In the genomic region with DNA sequence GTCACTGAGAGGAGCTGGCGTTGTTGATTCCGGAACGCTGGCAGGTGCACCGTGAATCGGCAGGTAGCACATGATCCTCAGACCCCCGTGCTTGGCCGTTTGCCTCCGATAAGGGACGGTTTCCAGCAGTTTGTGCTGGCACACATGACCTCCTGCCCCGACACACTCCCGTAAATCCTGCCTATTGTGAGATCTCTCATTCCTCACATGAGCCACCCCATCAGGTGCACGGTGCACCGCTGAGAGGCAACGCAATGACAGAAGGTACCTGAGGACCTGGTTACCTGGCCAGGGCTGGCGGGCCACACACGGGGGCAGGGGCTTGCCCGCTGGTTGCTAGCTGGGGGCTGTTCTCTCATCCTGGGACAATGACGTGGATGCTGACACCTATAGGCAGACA, we compare ENCODE assay signal across 18 cellular contexts. TPM values are rescaled to one million over a fixed set of nuclear protein-coding genes. Genes with fewer than 3 reads are reported as not detected.
DNase-seq lines count a peak whose midpoint lies in the region; TF ChIP-seq lines count a peak whose summit lies in the region.
"Had no signal": no experiment of that assay in that cellular context is flagged by ENCODE, and none has a peak within 500 bp of the region (broad histone marks: within the 10 kb centered on the region; RNA-seq: fewer than 3 reads in every experiment).

No MANE protein-coding gene starts in this region.

- POLR2A ChIA-PET in HEK293 (lab: Yijun Ruan, JAX): no interaction called here

- no peak overlapping the region for H3K9ac ChIP-seq in colonic mucosa (ENCODE audit: low read depth in 2 of 2, low read length in 2 of 2)
- H3K9ac ChIP-seq: BLaER1 had no signal

- peaks cover 3 to 57% of the 10 kb centered on the region in 2 experiments; a peak in 1 of 3 replicates for H3K36me3 ChIP-seq in HEK293 (ENCODE audit: control insufficient read depth in 2 of 2, insufficient read depth in 1 of 2, low read length in 2 of 2)
- peaks cover 12% of the 10 kb centered on the region for H3K36me3 ChIP-seq in colonic mucosa
- peaks cover 28% of the 10 kb centered on the region for H3K36me3 ChIP-seq in effector memory CD4-positive, alpha-beta T cell (ENCODE audit: control insufficient read depth, insufficient read depth, low read length)

- CTCF ChIA-PET in HEK293 (lab: Yijun Ruan, JAX): interaction anchor here (1.0 kb wide), 1 partner anchor 34 kb away, joined by 4 read pairs; no protein-coding TSS in a partner anchor

- TF ChIP-seq CTCF in HEK293 (tag by site-specific recombination; IDR thresholded peaks at IDR 0.05) (no peak), colonic mucosa (IDR thresholded peaks at IDR 0.05) (no peak)

- DNase-seq in NCI-H2029 treated with DMSO at 0.1 percent for 48 hours (lab: John Stamatoyannopoulos, UW) (peak; percentile 39), NCI-H2029 (lab: John Stamatoyannopoulos, UW) (no peak), cerebellar cortex (ENCODE audit: low spot score) (peak; percentile 38), posterior vena cava (ENCODE audit: low spot score) (peak; percentile 59), colonic mucosa (no peak), NCI-H2196 treated with DMSO at 0.1 percent for 48 hours (lab: John Stamatoyannopoulos, UW; ENCODE audit: unreplicated experiment) (no peak)
- DNase-seq in effector memory CD4-positive, alpha-beta T cell: no peak
- DNase-seq: CD8-positive, alpha-beta T cell; NCI-H1436; NCI-H2107; NCI-H345; NCI-H526; NK-92 treated with Interleukin-12 subunit alpha and Interleukin-12 subunit beta, amount 100 ng/mL, for 24 hours; OCI-M1; RPMI8226; SJCRH30 had no signal

- H3K4me3 ChIP-seq in HEK293 (ENCODE audit: low read depth, low read length): no peak overlapping the region
- no peak overlapping the region for H3K4me3 ChIP-seq in colonic mucosa
- no peak overlapping the region for H3K4me3 ChIP-seq in effector memory CD4-positive, alpha-beta T cell (ENCODE audit: insufficient read depth, low read depth, low read length, poor library complexity, severe bottlenecking)
- H3K4me3 ChIP-seq: BLaER1, SJCRH30 had no signal

- H3K9me3 ChIP-seq in HEK293 (ENCODE audit: control insufficient read depth, insufficient read depth, low read depth, low read length): no peaks in the 10 kb centered on the region
- H3K9me3 ChIP-seq in colonic mucosa: no peaks in the 10 kb centered on the region
- no peaks in the 10 kb centered on the region for H3K9me3 ChIP-seq in effector memory CD4-positive, alpha-beta T cell (ENCODE audit: control insufficient read depth, low read length)
- H3K9me3 ChIP-seq: BLaER1, SJCRH30 had no signal

- H3K27ac ChIP-seq in HEK293 (ENCODE audit: extremely low read depth, low read depth, low read length): no peak overlapping the region
- no peak overlapping the region for H3K27ac ChIP-seq in colonic mucosa
- no peak overlapping the region for H3K27ac ChIP-seq in effector memory CD4-positive, alpha-beta T cell (ENCODE audit: insufficient read depth, low read length, poor library complexity, severe bottlenecking)
- H3K27ac ChIP-seq: SJCRH30 had no signal

- intact Hi-C loops in posterior vena cava (cut with DNase I): no loop called here
- intact Hi-C loops in colonic mucosa (cut with DNase I): loop anchor here (5.0 kb wide), 1 partner anchor 107 kb away; no protein-coding TSS in a partner anchor

- no peaks in the 10 kb centered on the region for H3K27me3 ChIP-seq in colonic mucosa
- H3K27me3 ChIP-seq in effector memory CD4-positive, alpha-beta T cell (replicated peaks; ENCODE audit: control insufficient read depth, insufficient read depth, low read length, poor library complexity, severe bottlenecking): no peaks in the 10 kb centered on the region
- H3K27me3 ChIP-seq: BLaER1, SJCRH30 had no signal

- H3K4me1 ChIP-seq in HEK293 (ENCODE audit: control insufficient read depth, insufficient read depth, low read length): peaks cover 4% of the 10 kb centered on the region; the same call in 1 of the 2 replicates
- no peaks in the 10 kb centered on the region for H3K4me1 ChIP-seq in colonic mucosa
- no peaks in the 10 kb centered on the region for H3K4me1 ChIP-seq in effector memory CD4-positive, alpha-beta T cell (ENCODE audit: control insufficient read depth, insufficient read depth, low read length, poor library complexity, severe bottlenecking)
- H3K4me1 ChIP-seq: SJCRH30 had no signal

TF ChIP-seq in HEK293, 187 proteins besides CTCF, POLR2A, EP300 and RAD21 (continues in another document):
- TF ChIP-seq, protein P1, sequence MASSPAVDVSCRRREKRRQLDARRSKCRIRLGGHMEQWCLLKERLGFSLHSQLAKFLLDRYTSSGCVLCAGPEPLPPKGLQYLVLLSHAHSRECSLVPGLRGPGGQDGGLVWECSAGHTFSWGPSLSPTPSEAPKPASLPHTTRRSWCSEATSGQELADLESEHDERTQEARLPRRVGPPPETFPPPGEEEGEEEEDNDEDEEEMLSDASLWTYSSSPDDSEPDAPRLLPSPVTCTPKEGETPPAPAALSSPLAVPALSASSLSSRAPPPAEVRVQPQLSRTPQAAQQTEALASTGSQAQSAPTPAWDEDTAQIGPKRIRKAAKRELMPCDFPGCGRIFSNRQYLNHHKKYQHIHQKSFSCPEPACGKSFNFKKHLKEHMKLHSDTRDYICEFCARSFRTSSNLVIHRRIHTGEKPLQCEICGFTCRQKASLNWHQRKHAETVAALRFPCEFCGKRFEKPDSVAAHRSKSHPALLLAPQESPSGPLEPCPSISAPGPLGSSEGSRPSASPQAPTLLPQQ (tag by site-specific recombination; IDR thresholded peaks at IDR 0.05): no peak
- no peak for TF ChIP-seq ZFP37 (tag by site-specific recombination; IDR thresholded peaks at IDR 0.05)
- TF ChIP-seq ZNF19 (tag by site-specific recombination; IDR thresholded peaks at IDR 0.05; ENCODE audit: low read depth): no peak
- TF ChIP-seq, protein P2, sequence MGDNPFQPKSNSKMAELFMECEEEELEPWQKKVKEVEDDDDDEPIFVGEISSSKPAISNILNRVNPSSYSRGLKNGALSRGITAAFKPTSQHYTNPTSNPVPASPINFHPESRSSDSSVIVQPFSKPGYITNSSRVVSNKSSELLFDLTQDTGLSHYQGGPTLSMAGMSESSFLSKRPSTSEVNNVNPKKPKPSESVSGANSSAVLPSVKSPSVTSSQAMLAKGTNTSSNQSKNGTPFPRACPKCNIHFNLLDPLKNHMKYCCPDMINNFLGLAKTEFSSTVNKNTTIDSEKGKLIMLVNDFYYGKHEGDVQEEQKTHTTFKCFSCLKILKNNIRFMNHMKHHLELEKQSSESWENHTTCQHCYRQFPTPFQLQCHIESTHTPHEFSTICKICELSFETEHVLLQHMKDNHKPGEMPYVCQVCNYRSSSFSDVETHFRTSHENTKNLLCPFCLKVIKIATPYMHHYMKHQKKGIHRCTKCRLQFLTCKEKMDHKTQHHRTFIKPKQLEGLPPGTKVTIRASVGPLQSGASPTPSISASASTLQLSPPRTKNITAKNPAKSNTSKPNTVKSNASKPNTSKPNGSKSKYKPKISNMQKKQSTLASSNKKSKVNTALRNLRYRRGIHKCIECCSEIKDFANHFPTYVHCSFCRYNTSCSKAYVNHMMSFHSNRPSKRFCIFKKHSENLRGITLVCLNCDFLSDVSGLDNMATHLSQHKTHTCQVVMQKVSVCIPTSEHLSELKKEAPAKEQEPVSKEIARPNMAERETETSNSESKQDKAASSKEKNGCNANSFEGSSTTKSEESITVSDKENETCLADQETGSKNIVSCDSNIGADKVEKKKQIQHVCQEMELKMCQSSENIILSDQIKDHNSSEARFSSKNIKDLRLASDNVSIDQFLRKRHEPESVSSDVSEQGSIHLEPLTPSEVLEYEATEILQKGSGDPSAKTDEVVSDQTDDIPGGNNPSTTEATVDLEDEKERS (tag by site-specific recombination; IDR thresholded peaks at IDR 0.05): no peak
- TF ChIP-seq ZNF169 (tag by site-specific recombination; IDR thresholded peaks at IDR 0.05): no peak
- TF ChIP-seq, protein P3, sequence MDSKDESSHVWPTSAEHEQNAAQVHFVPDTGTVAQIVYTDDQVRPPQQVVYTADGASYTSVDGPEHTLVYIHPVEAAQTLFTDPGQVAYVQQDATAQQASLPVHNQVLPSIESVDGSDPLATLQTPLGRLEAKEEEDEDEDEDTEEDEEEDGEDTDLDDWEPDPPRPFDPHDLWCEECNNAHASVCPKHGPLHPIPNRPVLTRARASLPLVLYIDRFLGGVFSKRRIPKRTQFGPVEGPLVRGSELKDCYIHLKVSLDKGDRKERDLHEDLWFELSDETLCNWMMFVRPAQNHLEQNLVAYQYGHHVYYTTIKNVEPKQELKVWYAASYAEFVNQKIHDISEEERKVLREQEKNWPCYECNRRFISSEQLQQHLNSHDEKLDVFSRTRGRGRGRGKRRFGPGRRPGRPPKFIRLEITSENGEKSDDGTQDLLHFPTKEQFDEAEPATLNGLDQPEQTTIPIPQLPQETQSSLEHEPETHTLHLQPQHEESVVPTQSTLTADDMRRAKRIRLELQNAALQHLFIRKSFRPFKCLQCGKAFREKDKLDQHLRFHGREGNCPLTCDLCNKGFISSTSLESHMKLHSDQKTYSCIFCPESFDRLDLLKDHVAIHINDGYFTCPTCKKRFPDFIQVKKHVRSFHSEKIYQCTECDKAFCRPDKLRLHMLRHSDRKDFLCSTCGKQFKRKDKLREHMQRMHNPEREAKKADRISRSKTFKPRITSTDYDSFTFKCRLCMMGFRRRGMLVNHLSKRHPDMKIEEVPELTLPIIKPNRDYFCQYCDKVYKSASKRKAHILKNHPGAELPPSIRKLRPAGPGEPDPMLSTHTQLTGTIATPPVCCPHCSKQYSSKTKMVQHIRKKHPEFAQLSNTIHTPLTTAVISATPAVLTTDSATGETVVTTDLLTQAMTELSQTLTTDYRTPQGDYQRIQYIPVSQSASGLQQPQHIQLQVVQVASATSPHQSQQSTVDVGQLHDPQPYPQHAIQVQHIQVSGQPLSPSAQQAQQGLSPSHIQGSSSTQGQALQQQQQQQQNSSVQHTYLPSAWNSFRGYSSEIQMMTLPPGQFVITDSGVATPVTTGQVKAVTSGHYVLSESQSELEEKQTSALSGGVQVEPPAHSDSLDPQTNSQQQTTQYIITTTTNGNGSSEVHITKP (tag by site-specific recombination; IDR thresholded peaks at IDR 0.05): no peak
- TF ChIP-seq ZNF510 (tag by site-specific recombination; IDR thresholded peaks at IDR 0.05; ENCODE audit: insufficient replicate concordance): no peak
- no peak for TF ChIP-seq ZNF830 (tag by site-specific recombination; IDR thresholded peaks at IDR 0.05; ENCODE audit: low read depth)
- TF ChIP-seq ZNF132 (tag by site-specific recombination; IDR thresholded peaks at IDR 0.05; ENCODE audit: borderline replicate concordance): no peak
- no peak for TF ChIP-seq ZNF311 (tag by site-specific recombination; IDR thresholded peaks at IDR 0.05; ENCODE audit: borderline replicate concordance)
- no peak for TF ChIP-seq ZNF37A (tag by site-specific recombination; IDR thresholded peaks at IDR 0.05)
- TF ChIP-seq SALL2 (tag by site-specific recombination; IDR thresholded peaks at IDR 0.05; ENCODE audit: borderline replicate concordance): no peak
- TF ChIP-seq ZNF48 (tag by site-specific recombination; IDR thresholded peaks at IDR 0.05): no peak
- no peak for TF ChIP-seq ZNF621 (tag by site-specific recombination; IDR thresholded peaks at IDR 0.05)

RNA-seq across cellular contexts. Expression of gene ADPRHL1, which starts 2.1 kb away (rescaled TPM):
- total RNA-seq in posterior vena cava: 1 to 10 TPM; 1.2 to 1.6 TPM
- total RNA-seq in colonic mucosa: 1 to 10 TPM; 4.6 to 6.2 TPM

RNA-seq across cellular contexts. Expression of gene DCUN1D2, which starts 35.1 kb away (rescaled TPM):
- total RNA-seq in posterior vena cava (10 to 100 TPM; 12.7 to 16.9 TPM), colonic mucosa (10 to 100 TPM; 14.9 to 20.5 TPM)

Comparison
In these comparisons a context has a peak if more than half of its experiments do, and no peak if none do; other contexts are left out.
1. DNase-seq: peak in NCI-H2029 treated with DMSO at 0.1 percent for 48 hours (single experiment), cerebellar cortex (single experiment) and posterior vena cava (single experiment); none in NCI-H2029 (single experiment), colonic mucosa (single experiment), effector memory CD4-positive, alpha-beta T cell (0 of 3) and NCI-H2196 treated with DMSO at 0.1 percent for 48 hours (single experiment).